In the genomic region with DNA sequence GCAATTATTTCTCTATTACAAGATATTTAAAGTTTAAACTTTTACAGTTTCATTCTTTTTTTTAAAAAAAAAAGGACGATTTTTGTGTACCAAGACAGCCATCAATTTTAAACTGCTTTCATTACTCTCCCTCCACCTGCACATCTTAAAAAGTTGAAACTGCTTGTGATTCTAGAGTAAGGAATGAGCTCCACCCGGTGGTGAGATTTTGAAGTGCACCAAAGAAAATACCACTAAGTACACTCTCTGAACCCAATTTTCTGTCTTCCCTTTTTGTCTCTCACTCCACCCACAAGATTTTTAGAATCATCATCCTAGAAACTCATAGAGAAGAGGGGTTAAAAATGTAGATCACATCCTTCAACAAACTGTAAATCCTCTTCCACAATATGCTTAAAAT, we compare ENCODE assay signal across 1 cellular context.
TF ChIP-seq lines count a peak whose summit lies in the region.

No MANE protein-coding gene starts in this region.

TF ChIP-seq in GM23338, 12 proteins besides CTCF, POLR2A, EP300 and RAD21 (continued from another document):
- TF ChIP-seq, protein P1, sequence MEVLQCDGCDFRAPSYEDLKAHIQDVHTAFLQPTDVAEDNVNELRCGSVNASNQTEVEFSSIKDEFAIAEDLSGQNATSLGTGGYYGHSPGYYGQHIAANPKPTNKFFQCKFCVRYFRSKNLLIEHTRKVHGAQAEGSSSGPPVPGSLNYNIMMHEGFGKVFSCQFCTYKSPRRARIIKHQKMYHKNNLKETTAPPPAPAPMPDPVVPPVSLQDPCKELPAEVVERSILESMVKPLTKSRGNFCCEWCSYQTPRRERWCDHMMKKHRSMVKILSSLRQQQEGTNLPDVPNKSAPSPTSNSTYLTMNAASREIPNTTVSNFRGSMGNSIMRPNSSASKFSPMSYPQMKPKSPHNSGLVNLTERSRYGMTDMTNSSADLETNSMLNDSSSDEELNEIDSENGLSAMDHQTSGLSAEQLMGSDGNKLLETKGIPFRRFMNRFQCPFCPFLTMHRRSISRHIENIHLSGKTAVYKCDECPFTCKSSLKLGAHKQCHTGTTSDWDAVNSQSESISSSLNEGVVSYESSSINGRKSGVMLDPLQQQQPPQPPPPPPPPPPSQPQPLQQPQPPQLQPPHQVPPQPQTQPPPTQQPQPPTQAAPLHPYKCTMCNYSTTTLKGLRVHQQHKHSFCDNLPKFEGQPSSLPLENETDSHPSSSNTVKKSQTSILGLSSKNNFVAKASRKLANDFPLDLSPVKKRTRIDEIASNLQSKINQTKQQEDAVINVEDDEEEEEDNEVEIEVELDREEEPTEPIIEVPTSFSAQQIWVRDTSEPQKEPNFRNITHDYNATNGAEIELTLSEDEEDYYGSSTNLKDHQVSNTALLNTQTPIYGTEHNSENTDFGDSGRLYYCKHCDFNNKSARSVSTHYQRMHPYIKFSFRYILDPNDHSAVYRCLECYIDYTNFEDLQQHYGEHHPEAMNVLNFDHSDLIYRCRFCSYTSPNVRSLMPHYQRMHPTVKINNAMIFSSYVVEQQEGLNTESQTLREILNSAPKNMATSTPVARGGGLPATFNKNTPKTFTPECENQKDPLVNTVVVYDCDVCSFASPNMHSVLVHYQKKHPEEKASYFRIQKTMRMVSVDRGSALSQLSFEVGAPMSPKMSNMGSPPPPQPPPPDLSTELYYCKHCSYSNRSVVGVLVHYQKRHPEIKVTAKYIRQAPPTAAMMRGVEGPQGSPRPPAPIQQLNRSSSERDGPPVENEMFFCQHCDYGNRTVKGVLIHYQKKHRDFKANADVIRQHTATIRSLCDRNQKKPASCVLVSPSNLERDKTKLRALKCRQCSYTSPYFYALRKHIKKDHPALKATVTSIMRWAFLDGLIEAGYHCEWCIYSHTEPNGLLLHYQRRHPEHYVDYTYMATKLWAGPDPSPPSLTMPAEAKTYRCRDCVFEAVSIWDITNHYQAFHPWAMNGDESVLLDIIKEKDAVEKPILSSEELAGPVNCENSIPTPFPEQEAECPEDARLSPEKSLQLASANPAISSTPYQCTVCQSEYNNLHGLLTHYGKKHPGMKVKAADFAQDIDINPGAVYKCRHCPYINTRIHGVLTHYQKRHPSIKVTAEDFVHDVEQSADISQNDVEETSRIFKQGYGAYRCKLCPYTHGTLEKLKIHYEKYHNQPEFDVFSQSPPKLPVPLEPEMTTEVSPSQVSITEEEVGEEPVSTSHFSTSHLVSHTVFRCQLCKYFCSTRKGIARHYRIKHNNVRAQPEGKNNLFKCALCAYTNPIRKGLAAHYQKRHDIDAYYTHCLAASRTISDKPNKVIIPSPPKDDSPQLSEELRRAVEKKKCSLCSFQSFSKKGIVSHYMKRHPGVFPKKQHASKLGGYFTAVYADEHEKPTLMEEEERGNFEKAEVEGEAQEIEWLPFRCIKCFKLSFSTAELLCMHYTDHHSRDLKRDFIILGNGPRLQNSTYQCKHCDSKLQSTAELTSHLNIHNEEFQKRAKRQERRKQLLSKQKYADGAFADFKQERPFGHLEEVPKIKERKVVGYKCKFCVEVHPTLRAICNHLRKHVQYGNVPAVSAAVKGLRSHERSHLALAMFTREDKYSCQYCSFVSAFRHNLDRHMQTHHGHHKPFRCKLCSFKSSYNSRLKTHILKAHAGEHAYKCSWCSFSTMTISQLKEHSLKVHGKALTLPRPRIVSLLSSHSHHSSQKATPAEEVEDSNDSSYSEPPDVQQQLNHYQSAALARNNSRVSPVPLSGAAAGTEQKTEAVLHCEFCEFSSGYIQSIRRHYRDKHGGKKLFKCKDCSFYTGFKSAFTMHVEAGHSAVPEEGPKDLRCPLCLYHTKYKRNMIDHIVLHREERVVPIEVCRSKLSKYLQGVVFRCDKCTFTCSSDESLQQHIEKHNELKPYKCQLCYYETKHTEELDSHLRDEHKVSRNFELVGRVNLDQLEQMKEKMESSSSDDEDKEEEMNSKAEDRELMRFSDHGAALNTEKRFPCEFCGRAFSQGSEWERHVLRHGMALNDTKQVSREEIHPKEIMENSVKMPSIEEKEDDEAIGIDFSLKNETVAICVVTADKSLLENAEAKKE (CRISPR knock-in tag; IDR thresholded peaks at IDR 0.05): no peak
- TF ChIP-seq, protein P2, sequence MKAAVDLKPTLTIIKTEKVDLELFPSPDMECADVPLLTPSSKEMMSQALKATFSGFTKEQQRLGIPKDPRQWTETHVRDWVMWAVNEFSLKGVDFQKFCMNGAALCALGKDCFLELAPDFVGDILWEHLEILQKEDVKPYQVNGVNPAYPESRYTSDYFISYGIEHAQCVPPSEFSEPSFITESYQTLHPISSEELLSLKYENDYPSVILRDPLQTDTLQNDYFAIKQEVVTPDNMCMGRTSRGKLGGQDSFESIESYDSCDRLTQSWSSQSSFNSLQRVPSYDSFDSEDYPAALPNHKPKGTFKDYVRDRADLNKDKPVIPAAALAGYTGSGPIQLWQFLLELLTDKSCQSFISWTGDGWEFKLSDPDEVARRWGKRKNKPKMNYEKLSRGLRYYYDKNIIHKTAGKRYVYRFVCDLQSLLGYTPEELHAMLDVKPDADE (IDR thresholded peaks at IDR 0.05): no peak
- TF ChIP-seq ZNF331 (CRISPR knock-in tag; IDR thresholded peaks at IDR 0.05; ENCODE audit: low read depth): no peak
- TF ChIP-seq, protein P3, sequence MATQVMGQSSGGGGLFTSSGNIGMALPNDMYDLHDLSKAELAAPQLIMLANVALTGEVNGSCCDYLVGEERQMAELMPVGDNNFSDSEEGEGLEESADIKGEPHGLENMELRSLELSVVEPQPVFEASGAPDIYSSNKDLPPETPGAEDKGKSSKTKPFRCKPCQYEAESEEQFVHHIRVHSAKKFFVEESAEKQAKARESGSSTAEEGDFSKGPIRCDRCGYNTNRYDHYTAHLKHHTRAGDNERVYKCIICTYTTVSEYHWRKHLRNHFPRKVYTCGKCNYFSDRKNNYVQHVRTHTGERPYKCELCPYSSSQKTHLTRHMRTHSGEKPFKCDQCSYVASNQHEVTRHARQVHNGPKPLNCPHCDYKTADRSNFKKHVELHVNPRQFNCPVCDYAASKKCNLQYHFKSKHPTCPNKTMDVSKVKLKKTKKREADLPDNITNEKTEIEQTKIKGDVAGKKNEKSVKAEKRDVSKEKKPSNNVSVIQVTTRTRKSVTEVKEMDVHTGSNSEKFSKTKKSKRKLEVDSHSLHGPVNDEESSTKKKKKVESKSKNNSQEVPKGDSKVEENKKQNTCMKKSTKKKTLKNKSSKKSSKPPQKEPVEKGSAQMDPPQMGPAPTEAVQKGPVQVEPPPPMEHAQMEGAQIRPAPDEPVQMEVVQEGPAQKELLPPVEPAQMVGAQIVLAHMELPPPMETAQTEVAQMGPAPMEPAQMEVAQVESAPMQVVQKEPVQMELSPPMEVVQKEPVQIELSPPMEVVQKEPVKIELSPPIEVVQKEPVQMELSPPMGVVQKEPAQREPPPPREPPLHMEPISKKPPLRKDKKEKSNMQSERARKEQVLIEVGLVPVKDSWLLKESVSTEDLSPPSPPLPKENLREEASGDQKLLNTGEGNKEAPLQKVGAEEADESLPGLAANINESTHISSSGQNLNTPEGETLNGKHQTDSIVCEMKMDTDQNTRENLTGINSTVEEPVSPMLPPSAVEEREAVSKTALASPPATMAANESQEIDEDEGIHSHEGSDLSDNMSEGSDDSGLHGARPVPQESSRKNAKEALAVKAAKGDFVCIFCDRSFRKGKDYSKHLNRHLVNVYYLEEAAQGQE (IDR thresholded peaks at IDR 0.05; ENCODE audit: unreplicated experiment): no peak
- TF ChIP-seq JUNB (IDR thresholded peaks at IDR 0.05; ENCODE audit: unreplicated experiment): no peak
- TF ChIP-seq STAT1 (IDR thresholded peaks at IDR 0.05; ENCODE audit: unreplicated experiment): no peak
- no peak for TF ChIP-seq EZH2phosphoT487 (IDR thresholded peaks at IDR 0.05; ENCODE audit: unreplicated experiment)
- no peak for TF ChIP-seq POLR2AphosphoS5 (IDR thresholded peaks at IDR 0.05; ENCODE audit: low read depth)
